Comparison of ENCODE assay signal across 15 cellular contexts in genomic region chr2:31238126-31238905, GRCh38. TPM values are rescaled to one million over a fixed set of nuclear protein-coding genes. Genes with fewer than 3 reads are reported as not detected.
A peak's percentile ranks its signal among the peaks of the same experiment; 100 is the strongest.
DNase-seq lines count a peak whose midpoint lies in the region; ATAC-seq and TF ChIP-seq lines count a peak whose summit lies in the region.
"Had no signal": no experiment of that assay in that cellular context is flagged by ENCODE, and none has a peak within 500 bp of the region (broad histone marks: within the 10 kb centered on the region; RNA-seq: fewer than 3 reads in every experiment).

No MANE protein-coding gene starts in this region.

- H2AFZ ChIP-seq in OCI-LY7 (ENCODE audit: low read length), result no peak overlapping the region

- H3K79me2 ChIP-seq in OCI-LY7 (ENCODE audit: insufficient read depth, low read depth, low read length), result no peaks in the 10 kb centered on the region

- POLR2A ChIA-PET in OCI-LY7 (lab: Charles Lee), result interaction anchor here (0.6 kb wide), 1 partner anchor 978 kb away, joined by 3 read pairs; no protein-coding TSS in a partner anchor

- H3K27ac ChIP-seq in cardiac muscle cell (peak overlapping the region; percentile 86), aorta (ENCODE audit: low read depth in 1 of 2, low read length in 2 of 2) (peak overlapping the region; percentile 46 to 86), OCI-LY7 (ENCODE audit: low read depth, low read length, poor library complexity, severe bottlenecking) (no peak overlapping the region)

- H3K4me3 ChIP-seq in cardiac muscle cell (no peak overlapping the region), aorta (ENCODE audit: low read length in 2 of 2) (no peak overlapping the region), OCI-LY7 (ENCODE audit: low read depth, low read length, poor library complexity, severe bottlenecking) (no peak overlapping the region)
- H3K4me3 ChIP-seq: ovary had no signal

- no TSS peak for BruUV-seq in OCI-LY7 (replicated peaks; lab: Mats Ljungman, UMichigan)

- no peaks in the 10 kb centered on the region for H4K20me1 ChIP-seq in OCI-LY7 (ENCODE audit: insufficient read depth, low read length)

- TF ChIP-seq CTCF in cardiac muscle cell (IDR thresholded peaks at IDR 0.05; ENCODE audit: low read depth, low read length) (no peak), neural crest cell (conservative IDR thresholded peaks at IDR 0.05) (no peak), OCI-LY7 (conservative IDR thresholded peaks at IDR 0.05; ENCODE audit: low read length) (no peak)

- H3K36me3 ChIP-seq in cardiac muscle cell, result no peaks in the 10 kb centered on the region
- no peaks in the 10 kb centered on the region for H3K36me3 ChIP-seq in aorta (ENCODE audit: control insufficient read depth in 1 of 2, insufficient read depth in 2 of 2, low read length in 1 of 2)
- H3K36me3 ChIP-seq in OCI-LY7 (ENCODE audit: insufficient read depth, low read length), result no peaks in the 10 kb centered on the region
- H3K36me3 ChIP-seq: ovary had no signal

- ATAC-seq in left cardiac atrium (no peak), aorta (ENCODE audit: low FRiP score) (no peak), HG03342 (IDR thresholded peaks at IDR 0.05; ENCODE audit: unreplicated experiment) (no peak), GM21529 (IDR thresholded peaks at IDR 0.05; ENCODE audit: unreplicated experiment) (no peak)

- no peaks in the 10 kb centered on the region for H3K27me3 Mint-ChIP-seq in neural crest cell (ENCODE audit: low read depth)

- H3K9me3 ChIP-seq in cardiac muscle cell (ENCODE audit: low read depth) (no peaks in the 10 kb centered on the region), aorta (ENCODE audit: control insufficient read depth, low read length) (no peaks in the 10 kb centered on the region), OCI-LY7 (ENCODE audit: low read length) (no peaks in the 10 kb centered on the region)
- H3K9me3 ChIP-seq: ovary had no signal

- peaks cover 36% of the 10 kb centered on the region for H3K4me1 Mint-ChIP-seq in neural crest cell

- peak overlapping the region; percentile 52 for H3K27ac Mint-ChIP-seq in neural crest cell (ENCODE audit: unreplicated experiment)

- no peaks in the 10 kb centered on the region for H3K9me2 ChIP-seq in OCI-LY7 (ENCODE audit: insufficient read depth, low read length)

- CTCF ChIA-PET in OCI-LY7 (lab: Charles Lee; ENCODE audit: unreplicated experiment), result no interaction called here

- peaks cover 17% of the 10 kb centered on the region for H3K4me1 ChIP-seq in cardiac muscle cell (ENCODE audit: low read depth)
- H3K4me1 ChIP-seq in aorta (ENCODE audit: control insufficient read depth in 1 of 2, insufficient read depth in 2 of 2, low read length in 2 of 2), result peaks cover 0 to 3% of the 10 kb centered on the region in 2 donors
- peaks cover 47% of the 10 kb centered on the region for H3K4me1 ChIP-seq in OCI-LY7 (ENCODE audit: insufficient read depth, low read length, poor library complexity, severe bottlenecking)

- no peaks in the 10 kb centered on the region for H3K9me3 Mint-ChIP-seq in neural crest cell

- no peaks in the 10 kb centered on the region for H3K36me3 Mint-ChIP-seq in neural crest cell (ENCODE audit: low read depth)

- H3K27me3 ChIP-seq in cardiac muscle cell (no peaks in the 10 kb centered on the region), aorta (ENCODE audit: control insufficient read depth in 1 of 2, insufficient read depth in 2 of 2, low read length in 1 of 2) (no peaks in the 10 kb centered on the region)
- H3K27me3 ChIP-seq: ovary had no signal

- intact Hi-C loops in left cardiac atrium (cut with DNase I), result no loop called here
- intact Hi-C loops in aorta (cut with DNase I), result loop anchor here (2.0 to 5.0 kb wide), 2 partner anchors 58 to 59 kb away; no protein-coding TSS in a partner anchor
- intact Hi-C loops in OCI-LY7 (cut with micrococcal nuclease; ENCODE audit: unreplicated experiment), result no loop called here

- WGBS in aorta, 2 donors, result 32 to 36% methylated on average over 10 of the region's 10 CpGs

- H3K4me2 ChIP-seq in OCI-LY7 (ENCODE audit: low read length), result no peak overlapping the region

- no peak for DNase-seq in cardiac muscle cell (ENCODE audit: low read depth in 1 of 2, low spot score in 1 of 2)
- no peak for DNase-seq in left cardiac atrium
- peak; percentile 62 for DNase-seq in foreskin melanocyte
- DNase-seq in neural crest cell (ENCODE audit: low read depth, low spot score), result no peak
- no peak for DNase-seq in aorta
- DNase-seq in OCI-LY7 (ENCODE audit: low spot score), result no peak
- DNase-seq: activated effector memory CD4-positive, alpha-beta T cell treated with anti-CD3 and anti-CD28 coated beads, Interleukin-2, amount 50 U/mL, for 16 hours; COR-L47; GDM1; KBM-7; NCI-H1105 treated with DMSO at 0.1 percent for 48 hours; NCI-H345; ovary had no signal

- peak overlapping the region; percentile 74 for H3K4me3 Mint-ChIP-seq in neural crest cell

RNA-seq across cellular contexts. Expression of gene EHD3, which starts 4.4 kb away (rescaled TPM):
- total RNA-seq in cardiac muscle cell (17.6 and 21.1 TPM in 2 replicates), left cardiac atrium (10 to 100 TPM in 1 of 2 donors, 1 to 10 TPM in 1; 8.1 to 11.7 TPM), neural crest cell (10.6 and 10.7 TPM in 2 replicates), aorta (10 to 100 TPM; 19.8 to 28.8 TPM), OCI-LY7 (2022) (2.5 and 3.4 TPM in 2 replicates)
- polyA plus RNA-seq in cardiac muscle cell (12.3 and 15.5 TPM in 2 replicates), aorta (10 to 100 TPM; 14.0 to 16.4 TPM)
- total RNA-seq in OCI-LY7 (2014; rRNA removed; shearing (Covaris generic)), result 0.73 and 0.98 TPM in 2 replicates

RNA-seq across cellular contexts. Expression of gene CAPN14, which starts 21.0 kb away (rescaled TPM):
- total RNA-seq in cardiac muscle cell (0.21 and 0.39 TPM in 2 replicates), left cardiac atrium (under 1 TPM; 0.12 to 0.26 TPM), neural crest cell (0.36 and 0.47 TPM in 2 replicates), aorta (under 1 TPM; 0.21 to 0.29 TPM), OCI-LY7 (2022) (2.7 and 4.0 TPM in 2 replicates)
- polyA plus RNA-seq in cardiac muscle cell (not detected in 2 replicates), aorta (under 1 TPM in 1 of 2 donors, not detected in 1; 0.18 TPM)
- total RNA-seq in OCI-LY7 (2014; rRNA removed; shearing (Covaris generic)), result 1.4 and 1.7 TPM in 2 replicates

Comparison
In these comparisons a context has a peak if more than half of its experiments do, and no peak if none do; other contexts are left out.
1. intact Hi-C loops: an anchor here in aorta (2.0 to 5.0 kb wide); none called in left cardiac atrium and OCI-LY7.